11 cellular contexts compared by ENCODE assay signal in the genomic region with DNA sequence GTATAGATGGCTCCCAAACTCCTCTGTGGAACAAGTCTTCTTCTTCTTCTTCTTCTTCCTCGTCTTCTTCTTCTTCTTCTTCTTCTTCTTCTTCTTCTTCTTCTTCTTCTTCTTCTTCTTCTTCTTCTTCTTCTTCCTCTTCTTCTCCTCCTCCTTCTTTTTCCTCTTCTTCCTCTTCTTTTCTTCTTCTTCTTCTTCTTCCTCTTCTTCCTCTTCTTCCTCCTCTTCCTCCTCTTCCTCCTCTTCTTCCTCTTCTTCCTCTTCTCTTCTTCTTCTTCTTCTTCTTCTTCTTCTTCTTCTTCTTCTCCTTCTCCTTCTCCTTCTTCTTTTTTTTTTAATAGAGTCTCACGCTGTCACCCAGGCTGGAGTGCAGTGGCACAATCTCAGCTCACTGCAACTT. TPM values are rescaled to one million over a fixed set of nuclear protein-coding genes. Genes with fewer than 3 reads are reported as not detected.
"Had no signal": no experiment of that assay in that cellular context is flagged by ENCODE, and none has a peak within 500 bp of the region (broad histone marks: within the 10 kb centered on the region; RNA-seq: fewer than 3 reads in every experiment).

No MANE protein-coding gene starts in this region.

RNA-seq across cellular contexts. Expression of a gene that starts 3.4 kb away (rescaled TPM):
- total RNA-seq: activated naive CD4-positive, alpha-beta T cell treated with anti-CD3 and anti-CD28 coated beads for 36 hours; activated naive CD4-positive, alpha-beta T cell treated with anti-CD3 and anti-CD28 coated beads, Interleukin-2, amount 50 U/mL, for 72 hours; activated naive CD8-positive, alpha-beta T cell treated with anti-CD3 and anti-CD28 coated beads for 36 hours; activated naive CD8-positive, alpha-beta T cell treated with anti-CD3 and anti-CD28 coated beads, Interleukin-2, amount 10 ng/mL, durations not matched to agents 7 days and 5 days; activated T-cell treated with anti-CD3 and anti-CD28 coated beads, Interleukin-2, amount 50 U/mL, for 4 hours; activated T-cell treated with anti-CD3 and anti-CD28 coated beads, Interleukin-2, amount 50 U/mL, for 72 hours; activated T-helper 1 cell treated with anti-CD3 and anti-CD28 coated beads, Interleukin-12 subunit alpha, Interleukin-12 subunit beta, Interleukin-2, Interleukin-4 antibody, amounts not matched to agents 30 ng/mL and 10 ng/mL and 1 ng/mL, durations not matched to agents 14 hours and 24 hours and 36 hours; activated T-helper 17 cell treated with anti-CD3 and anti-CD28 coated beads, Interleukin-2, amount 50 U/mL, for 72 hours; activated T-helper 2 cell treated with anti-CD3 and anti-CD28 coated beads, Interferon-gamma antibody, Interleukin-2, Interleukin-4, amounts not matched to agents 10 μg/mL and 5 μg/mL and 100 μg/mL, durations not matched to agents 14 hours and 24 hours and 36 hours; ascending aorta; astrocyte had no signal
